In genomic region chr11:111586305-111586915, GRCh38 we compare ENCODE assay signal across 8 cellular contexts. TPM values are rescaled to one million over a fixed set of nuclear protein-coding genes. Genes with fewer than 3 reads are reported as not detected.
DNase-seq lines count a peak whose midpoint lies in the region; ATAC-seq, FAIRE-seq and TF ChIP-seq lines count a peak whose summit lies in the region.

No MANE protein-coding gene starts in this region.

- intact Hi-C loops in esophagus squamous epithelium (cut with DNase I), result no loop called here
- intact Hi-C loops in pancreas (cut with DNase I), result no loop called here

- H3K27ac ChIP-seq in esophagus squamous epithelium (no peak overlapping the region), pancreas (no peak overlapping the region)

- DNase-seq in AML-193 (lab: John Stamatoyannopoulos, UW), result peak; percentile 50 to 58
- DNase-seq in NCI-H2081 (lab: John Stamatoyannopoulos, UW), result peak; percentile 60 to 64
- no peak for DNase-seq in esophagus squamous epithelium (lab: John Stamatoyannopoulos, UW)
- DNase-seq in pancreas, result peak in 3 of 6 donors; percentile 19 to 37 (median 32)

- peak; percentile 51 for TF ChIP-seq CTCF in GM12874 (IDR thresholded peaks at IDR 0.05; ENCODE audit: insufficient read depth, low read depth, low read length)
- TF ChIP-seq CTCF in WI38 (IDR thresholded peaks at IDR 0.05; ENCODE audit: low read depth, low read length), result peak; percentile 35; the same call in 1 of the 2 replicates
- TF ChIP-seq CTCF in esophagus squamous epithelium (IDR thresholded peaks at IDR 0.05), result peak in 5 of 6 experiments; percentile 43 to 67 (median 53)
- TF ChIP-seq CTCF in pancreas (IDR thresholded peaks at IDR 0.05), result peak in 3 of 4 donors; percentile 34 to 43 (median 35)

- H3K27me3 ChIP-seq in esophagus squamous epithelium (no peaks in the 10 kb centered on the region), pancreas (no peaks in the 10 kb centered on the region)

- H3K4me3 ChIP-seq in WI38 (ENCODE audit: low read depth, low read length) (no peak overlapping the region), esophagus squamous epithelium (no peak overlapping the region), pancreas (no peak overlapping the region)

- H3K36me3 ChIP-seq in esophagus squamous epithelium, result no peaks in the 10 kb centered on the region
- H3K36me3 ChIP-seq in pancreas, result no peaks in the 10 kb centered on the region

- peak; percentile 39 for FAIRE-seq in pancreas (lab: Jason Lieb, UNC)

- H3K4me1 ChIP-seq in esophagus squamous epithelium (peaks cover 0 to 9% (median 0%) of the 10 kb centered on the region in 3 donors), pancreas (no peaks in the 10 kb centered on the region)

- H3K9me3 ChIP-seq in esophagus squamous epithelium, result no peaks in the 10 kb centered on the region
- no peaks in the 10 kb centered on the region for H3K9me3 ChIP-seq in pancreas

- no peak for TF ChIP-seq POLR2A in esophagus squamous epithelium (IDR thresholded peaks at IDR 0.05)

- peak in 3 of 4 donors; percentile 68 to 83 (median 77) for ATAC-seq in pancreas
- no peak for ATAC-seq in GM18870 (IDR thresholded peaks at IDR 0.05; ENCODE audit: unreplicated experiment)
- ATAC-seq in HG03520 (IDR thresholded peaks at IDR 0.05; ENCODE audit: unreplicated experiment), result no peak

- 23 to 30% methylated on average over 1 of the region's 1 CpG for WGBS in esophagus squamous epithelium, 2 donors
- WGBS in pancreas, 2 donors, result 0 to 8% methylated on average over 1 of the region's 1 CpG

RNA-seq across cellular contexts. Expression of gene SIK2, which starts 15.8 kb away (rescaled TPM):
- total RNA-seq in esophagus squamous epithelium, result 10 to 100 TPM in 1 of 4 donors, 1 to 10 TPM in 3; 6.1 to 24.3 (median 9.5) TPM
- 10 to 100 TPM; 10.7 to 24.7 (median 18.3) TPM for total RNA-seq in pancreas
- polyA plus RNA-seq in pancreas, result 1 to 10 TPM; 4.7 to 9.7 TPM

RNA-seq across cellular contexts. Expression of gene LAYN, which starts 45.9 kb away (rescaled TPM):
- total RNA-seq in esophagus squamous epithelium (10 to 100 TPM in 2 of 4 donors, 1 to 10 TPM in 2; 1.6 to 13.0 (median 8.9) TPM), pancreas (1 to 10 TPM in 3 of 6 donors, under 1 TPM in 3; 0.44 to 3.2 (median 0.95) TPM)
- polyA plus RNA-seq in pancreas, result 1 to 10 TPM; 1.2 to 2.4 TPM

Comparison
In these comparisons a context has a peak if more than half of its experiments do, and no peak if none do; other contexts are left out.
1. ATAC-seq: peak in pancreas (3 of 4); none in GM18870 (single experiment) and HG03520 (single experiment).
2. Peak in every context shown above with its lines, with median percentiles within 50 percentile points of each other: CTCF ChIP-seq.